In genomic region chr19:45076029-45076850, GRCh38 we compare ENCODE assay signal across 8 cellular contexts. TPM values are rescaled to one million over a fixed set of nuclear protein-coding genes. Genes with fewer than 3 reads are reported as not detected.
DNase-seq lines count a peak whose midpoint lies in the region; ATAC-seq, FAIRE-seq and TF ChIP-seq lines count a peak whose summit lies in the region.

TSS of gene ZNF296 (minus strand) at chr19:45076478. CDS start at chr19:45076373, 105 bp downstream.

- H3K27ac Mint-ChIP-seq in CD4-positive, alpha-beta T cell: peak within 1 kb of the TSS; percentile 33

- H3K4me3 Mint-ChIP-seq in CD4-positive, alpha-beta T cell: peak within 1 kb of the TSS; percentile 85

- TF ChIP-seq POLR2A in prostate gland (IDR thresholded peaks at IDR 0.05): peak; percentile 90

- no peaks in the 10 kb centered on the region for H3K27me3 Mint-ChIP-seq in CD4-positive, alpha-beta T cell

- H3K36me3 Mint-ChIP-seq in CD4-positive, alpha-beta T cell (ENCODE audit: low read depth): peaks cover 8% of the 10 kb centered on the region

- peak within 1 kb of the TSS; percentile 65 for H3K27ac ChIP-seq in CD4-positive, alpha-beta T cell (ENCODE audit: low read depth, low read length)
- H3K27ac ChIP-seq in RWPE2 (ENCODE audit: poor library complexity, severe bottlenecking) (peak within 1 kb of the TSS; percentile 71), prostate gland (peak within 1 kb of the TSS; percentile 41 to 65)

- no peaks in the 10 kb centered on the region for H3K9me3 Mint-ChIP-seq in CD4-positive, alpha-beta T cell

- peak; percentile 54 to 80 (median 67) for DNase-seq in CD4-positive, alpha-beta T cell
- DNase-seq in HT-29 (ENCODE audit: low spot score) (peak; percentile 89), RWPE2 (ENCODE audit: low spot score) (no peak), activated gamma-delta T cell treated with Interleukin-2 at 50 U/mL for 16 hours (peak; percentile 75), Right ventricle myocardium inferior (ENCODE audit: missing footprints) (peak; percentile 93), prostate gland (ENCODE audit: low spot score) (peak; percentile 79), urothelium cell line (ENCODE audit: low spot score) (peak; percentile 83)

- H3K27me3 ChIP-seq in CD4-positive, alpha-beta T cell (ENCODE audit: control insufficient read depth, insufficient read depth, low read length): no peaks in the 10 kb centered on the region
- H3K27me3 ChIP-seq in RWPE2 (ENCODE audit: insufficient read depth, poor library complexity, severe bottlenecking) (no peaks in the 10 kb centered on the region), prostate gland (replicated peaks; ENCODE audit: insufficient read depth) (no peaks in the 10 kb centered on the region)

- no peak for TF ChIP-seq CTCF in CD4-positive, alpha-beta T cell (IDR thresholded peaks at IDR 0.05)
- TF ChIP-seq CTCF in RWPE2 (IDR thresholded peaks at IDR 0.05; ENCODE audit: poor library complexity, severe bottlenecking) (no peak), prostate gland (IDR thresholded peaks at IDR 0.05) (no peak)

- peak within 1 kb of the TSS; percentile 50 for H3K4me3 ChIP-seq in RWPE2 (ENCODE audit: severe bottlenecking)
- H3K4me3 ChIP-seq in prostate gland: peak within 1 kb of the TSS; percentile 29 to 34

- POLR2A ChIA-PET in CD4-positive, alpha-beta T cell (lab: Charles Lee): interaction anchor here (2.4 to 2.8 kb wide), 2 partner anchors 15 to 16 kb away, joined by 9 read pairs; partner anchors contain the start of gene PPP1R37

- intact Hi-C loops in CD4-positive, alpha-beta T cell (cut with DNase I, micrococcal nuclease): no loop called here
- intact Hi-C loops in Right ventricle myocardium inferior (cut with DNase I): no loop called here
- intact Hi-C loops in prostate gland (cut with DNase I): no loop called here

- peak; percentile 70 for ATAC-seq in CD4-positive, alpha-beta T cell (ENCODE audit: poor library complexity)
- ATAC-seq in GM19328 (IDR thresholded peaks at IDR 0.05; ENCODE audit: unreplicated experiment) (peak; percentile 43), RWPE2 (ENCODE audit: low read depth) (peak; percentile 58), Right ventricle myocardium inferior (peak; percentile 69)

- H3K36me3 ChIP-seq in RWPE2 (ENCODE audit: low read depth): peaks cover 16% of the 10 kb centered on the region
- no peaks in the 10 kb centered on the region for H3K36me3 ChIP-seq in prostate gland

- CTCF ChIA-PET in CD4-positive, alpha-beta T cell (lab: Charles Lee): interaction anchor here (1.1 kb wide), 1 partner anchor 17 kb away, joined by 3 read pairs; no protein-coding TSS in a partner anchor

- peaks cover 33% of the 10 kb centered on the region for H3K4me1 Mint-ChIP-seq in CD4-positive, alpha-beta T cell (ENCODE audit: low read depth)

- H3K4me1 ChIP-seq in RWPE2 (ENCODE audit: insufficient read depth, poor library complexity, severe bottlenecking) (peaks cover 4% of the 10 kb centered on the region), prostate gland (replicated peaks) (peaks cover 5% of the 10 kb centered on the region)

- no peak for FAIRE-seq in urothelium cell line (lab: Jason Lieb, UNC)

- 3% methylated on average over 70 of the region's 81 CpGs for WGBS in prostate gland

- no peaks in the 10 kb centered on the region for H3K9me3 ChIP-seq in CD4-positive, alpha-beta T cell (ENCODE audit: control insufficient read depth, low read length)
- no peaks in the 10 kb centered on the region for H3K9me3 ChIP-seq in RWPE2 (ENCODE audit: severe bottlenecking)
- no peaks in the 10 kb centered on the region for H3K9me3 ChIP-seq in prostate gland

RNA-seq across cellular contexts. Expression of gene ZNF296, which starts in this region (rescaled TPM):
- total RNA-seq in CD4-positive, alpha-beta T cell: 1 to 10 TPM; 2.0 to 2.4 TPM
- 1.5 and 1.7 TPM in 2 replicates for total RNA-seq in HT-29 (2014; rRNA removed; shearing (Covaris generic))
- 0.19 TPM for total RNA-seq in Right ventricle myocardium inferior
- 1 to 10 TPM in 1 of 2 donors, under 1 TPM in 1; 0.87 to 2.9 TPM for total RNA-seq in prostate gland

Comparison
In these comparisons a context has a peak if more than half of its experiments do, and no peak if none do; other contexts are left out.
1. Peak in DNase-seq and ATAC-seq in Right ventricle myocardium inferior; RNA of the gene not detected or under 1 TPM.